Comparison of ENCODE assay signal across 16 cellular contexts in genomic region chr15:29207758-29208108, GRCh38.
"Had no signal": no experiment of that assay in that cellular context is flagged by ENCODE, and none has a peak within 500 bp of the region (broad histone marks: within the 10 kb centered on the region; RNA-seq: fewer than 3 reads in every experiment).

No MANE protein-coding gene starts in this region.

- H3K9me3 Mint-ChIP-seq: activated CD8-positive, alpha-beta T cell treated with anti-CD3 and anti-CD28 coated beads for 36 hours; activated naive CD4-positive, alpha-beta T cell treated with anti-CD3 and anti-CD28 coated beads, Interleukin-2, amount 50 U/mL, for 24 hours; activated naive CD8-positive, alpha-beta T cell treated with anti-CD3 and anti-CD28 coated beads, Interleukin-2, amount 10 ng/mL, durations not matched to agents 7 days and 5 days; activated T-helper 2 cell treated with anti-CD3 and anti-CD28 coated beads, Interferon-gamma antibody, Interleukin-2, Interleukin-4, amounts not matched to agents 10 μg/mL and 5 μg/mL and 100 μg/mL, durations not matched to agents 14 hours and 24 hours and 36 hours had no signal

- H3K36me3 Mint-ChIP-seq: activated naive CD4-positive, alpha-beta T cell treated with anti-CD3 and anti-CD28 coated beads, Interleukin-2, amount 50 U/mL, for 24 hours; activated naive CD8-positive, alpha-beta T cell treated with anti-CD3 and anti-CD28 coated beads, Interleukin-2, amount 10 ng/mL, durations not matched to agents 7 days and 5 days had no signal

- H3K4me1 Mint-ChIP-seq: activated naive CD4-positive, alpha-beta T cell treated with anti-CD3 and anti-CD28 coated beads, Interleukin-2, amount 50 U/mL, for 24 hours had no signal

- H3K27me3 ChIP-seq: breast epithelium had no signal

- H3K4me3 Mint-ChIP-seq: activated CD4-positive, alpha-beta T cell treated with anti-CD3 and anti-CD28 coated beads, Interleukin-2, amount 10 ng/mL, durations not matched to agents 24 days and 14 days; activated CD8-positive, alpha-beta T cell treated with anti-CD3 and anti-CD28 coated beads for 36 hours; activated naive CD4-positive, alpha-beta T cell treated with anti-CD3 and anti-CD28 coated beads, Interleukin-2, amount 50 U/mL, for 24 hours; activated naive CD8-positive, alpha-beta T cell treated with anti-CD3 and anti-CD28 coated beads, Interleukin-2, amount 10 ng/mL, durations not matched to agents 7 days and 5 days had no signal

- H3K4me3 ChIP-seq: body of pancreas, breast epithelium, SJCRH30, SK-N-MC had no signal

- DNase-seq: activated CD4-positive, alpha-beta T cell treated with anti-CD3 and anti-CD28 coated beads, Interleukin-2, amount 10 ng/mL, durations not matched to agents 24 days and 14 days; activated CD4-positive, alpha-beta T cell treated with anti-CD3 and anti-CD28 coated beads, Interleukin-2, amount 50 U/mL, for 4 hours; activated CD8-positive, alpha-beta T cell treated with anti-CD3 and anti-CD28 coated beads for 36 hours; activated gamma-delta T cell; activated naive CD4-positive, alpha-beta T cell treated with Interleukin-2 at 50 U/mL for 16 hours; activated naive CD8-positive, alpha-beta T cell treated with anti-CD3 and anti-CD28 coated beads, Interleukin-2, amount 10 ng/mL, durations not matched to agents 7 days and 5 days; activated T-cell treated with anti-CD3 and anti-CD28 coated beads, Interleukin-2, amount 50 U/mL, for 1 hour; body of pancreas; NCI-H146; NCI-H446 treated with DMSO at 0.1 percent for 48 hours; T1000 had no signal

- ATAC-seq: activated CD8-positive, alpha-beta T cell treated with anti-CD3 and anti-CD28 coated beads for 36 hours; body of pancreas had no signal

- H3K27ac Mint-ChIP-seq: activated CD4-positive, alpha-beta T cell treated with anti-CD3 and anti-CD28 coated beads, Interleukin-2, amount 10 ng/mL, durations not matched to agents 24 days and 14 days; activated CD8-positive, alpha-beta T cell treated with anti-CD3 and anti-CD28 coated beads for 36 hours; activated naive CD4-positive, alpha-beta T cell treated with anti-CD3 and anti-CD28 coated beads, Interleukin-2, amount 50 U/mL, for 24 hours; activated naive CD8-positive, alpha-beta T cell treated with anti-CD3 and anti-CD28 coated beads, Interleukin-2, amount 10 ng/mL, durations not matched to agents 7 days and 5 days; activated T-helper 2 cell treated with anti-CD3 and anti-CD28 coated beads, Interferon-gamma antibody, Interleukin-2, Interleukin-4, amounts not matched to agents 10 μg/mL and 5 μg/mL and 100 μg/mL, durations not matched to agents 14 hours and 24 hours and 36 hours had no signal

- H3K9me3 ChIP-seq: body of pancreas, breast epithelium, SJCRH30 had no signal

- H3K36me3 ChIP-seq: breast epithelium, SJCRH30 had no signal

- H3K4me1 ChIP-seq: body of pancreas, breast epithelium had no signal

- H3K27ac ChIP-seq: body of pancreas, breast epithelium, SJCRH30, SK-N-MC had no signal
